19 cellular contexts compared by ENCODE assay signal in the genomic region with DNA sequence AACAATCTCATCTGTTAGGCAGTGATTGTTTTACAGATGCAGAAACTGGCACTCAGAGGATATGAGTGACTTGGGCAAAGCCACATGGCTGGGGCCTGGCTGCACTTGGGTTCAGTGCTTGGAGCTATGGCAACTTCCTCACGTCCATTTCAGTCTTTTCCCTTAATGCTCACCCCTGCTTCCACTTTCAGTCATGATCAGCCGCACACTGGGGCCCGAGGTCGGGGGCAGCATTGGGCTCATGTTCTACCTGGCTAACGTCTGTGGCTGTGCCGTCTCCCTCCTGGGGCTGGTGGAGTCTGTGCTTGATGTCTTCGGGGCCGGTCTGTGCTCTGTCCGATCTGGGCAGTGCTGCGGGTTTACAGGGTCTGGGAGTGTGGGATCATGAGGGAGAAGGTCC. TPM values are rescaled to one million over a fixed set of nuclear protein-coding genes. Genes with fewer than 3 reads are reported as not detected.
DNase-seq lines count a peak whose midpoint lies in the region; ATAC-seq and TF ChIP-seq lines count a peak whose summit lies in the region.
"Had no signal": no experiment of that assay in that cellular context is flagged by ENCODE, and none has a peak within 500 bp of the region (broad histone marks: within the 10 kb centered on the region; RNA-seq: fewer than 3 reads in every experiment).

No MANE protein-coding gene starts in this region.

- H3K36me3 Mint-ChIP-seq in natural killer cell: no peaks in the 10 kb centered on the region
- no peaks in the 10 kb centered on the region for H3K36me3 Mint-ChIP-seq in natural killer cell treated with Interleukin-12 subunit alpha and Interleukin-12 subunit beta and Interleukin-15 and Interleukin-18, amount 100 ng/mL, for 72 hours
- peaks cover 82% of the 10 kb centered on the region for H3K36me3 Mint-ChIP-seq in dendritic cell treated with granulocyte-macrophage colony-stimulating factor and Interleukin-4, amounts not matched to agents 40 ng/mL and 50 ng/mL, for 4 days (ENCODE audit: low read depth)
- peaks cover 2% of the 10 kb centered on the region for H3K36me3 Mint-ChIP-seq in neural crest cell (ENCODE audit: low read depth)

- intact Hi-C loops in natural killer cell (cut with micrococcal nuclease): loop anchor here (10.0 kb wide), 1 partner anchor 381 kb away; the partner anchor contains the start of gene TSC22D4
- intact Hi-C loops in dendritic cell treated with granulocyte-macrophage colony-stimulating factor and Interleukin-4, amounts not matched to agents 40 ng/mL and 50 ng/mL, for 4 days (cut with micrococcal nuclease): no loop called here

- H3K4me3 Mint-ChIP-seq in natural killer cell (peak overlapping the region; percentile 6), neural crest cell (peak overlapping the region; percentile 79)
- H3K4me3 Mint-ChIP-seq in natural killer cell treated with Interleukin-12 subunit alpha and Interleukin-12 subunit beta and Interleukin-15 and Interleukin-18, amount 100 ng/mL, for 72 hours: no peak overlapping the region
- no peak overlapping the region for H3K4me3 Mint-ChIP-seq in dendritic cell treated with granulocyte-macrophage colony-stimulating factor and Interleukin-4, amounts not matched to agents 40 ng/mL and 50 ng/mL, for 4 days

- no peak for ATAC-seq in natural killer cell
- no peak for ATAC-seq in natural killer cell treated with Interleukin-12 subunit alpha and Interleukin-12 subunit beta and Interleukin-15 and Interleukin-18, amount 100 ng/mL, for 72 hours
- ATAC-seq in GM21447 (IDR thresholded peaks at IDR 0.05; ENCODE audit: unreplicated experiment): no peak
- ATAC-seq in HG02885 (IDR thresholded peaks at IDR 0.05; ENCODE audit: poor library complexity, unreplicated experiment): no peak
- no peak for ATAC-seq in GM19023 (IDR thresholded peaks at IDR 0.05; ENCODE audit: unreplicated experiment)
- ATAC-seq: HCT116, PC-3 had no signal

- H3K27ac Mint-ChIP-seq in natural killer cell (peak overlapping the region in 1 of 2 donors; percentile 41), neural crest cell (ENCODE audit: unreplicated experiment) (no peak overlapping the region)
- no peak overlapping the region for H3K27ac Mint-ChIP-seq in natural killer cell treated with Interleukin-12 subunit alpha and Interleukin-12 subunit beta and Interleukin-15 and Interleukin-18, amount 100 ng/mL, for 72 hours
- H3K27ac Mint-ChIP-seq in dendritic cell treated with granulocyte-macrophage colony-stimulating factor and Interleukin-4, amounts not matched to agents 40 ng/mL and 50 ng/mL, for 4 days: peak overlapping the region; percentile 6

- H3K9me3 Mint-ChIP-seq in natural killer cell: no peaks in the 10 kb centered on the region
- no peaks in the 10 kb centered on the region for H3K9me3 Mint-ChIP-seq in natural killer cell treated with Interleukin-12 subunit alpha and Interleukin-12 subunit beta and Interleukin-15 and Interleukin-18, amount 100 ng/mL, for 72 hours
- H3K9me3 Mint-ChIP-seq in dendritic cell treated with granulocyte-macrophage colony-stimulating factor and Interleukin-4, amounts not matched to agents 40 ng/mL and 50 ng/mL, for 4 days: no peaks in the 10 kb centered on the region
- H3K9me3 Mint-ChIP-seq in neural crest cell: no peaks in the 10 kb centered on the region

- H3K4me1 Mint-ChIP-seq in natural killer cell (peaks cover 8 to 32% of the 10 kb centered on the region in 2 donors), neural crest cell (peaks cover 4% of the 10 kb centered on the region)
- peaks cover 17 to 18% of the 10 kb centered on the region in 2 donors for H3K4me1 Mint-ChIP-seq in natural killer cell treated with Interleukin-12 subunit alpha and Interleukin-12 subunit beta and Interleukin-15 and Interleukin-18, amount 100 ng/mL, for 72 hours (ENCODE audit: low read depth in 2 of 2)
- H3K4me1 Mint-ChIP-seq in dendritic cell treated with granulocyte-macrophage colony-stimulating factor and Interleukin-4, amounts not matched to agents 40 ng/mL and 50 ng/mL, for 4 days (ENCODE audit: low read depth): peaks cover 66% of the 10 kb centered on the region

- TF ChIP-seq CTCF in natural killer cell (IDR thresholded peaks at IDR 0.05): no peak
- no peak for TF ChIP-seq CTCF in neural crest cell (conservative IDR thresholded peaks at IDR 0.05)

- DNase-seq in natural killer cell (no peak), neural crest cell (ENCODE audit: low read depth, low spot score) (no peak), dedifferentiated amniotic fluid mesenchymal stem cell (ENCODE audit: extremely low spot score) (no peak)
- DNase-seq in natural killer cell treated with Interleukin-12 subunit alpha and Interleukin-12 subunit beta and Interleukin-15 and Interleukin-18, amount 100 ng/mL, for 72 hours (ENCODE audit: low spot score): no peak
- DNase-seq: C1 segment of cervical spinal cord, DND-41, GM23248, KBM-7, NCI-H1417, NCI-H187, NCI-H2107, NCI-H510A treated with DMSO at 0.1 percent for 48 hours, PC-3, RPMI8226 had no signal

- H3K27me3 Mint-ChIP-seq in natural killer cell (ENCODE audit: low read depth in 2 of 2): no peaks in the 10 kb centered on the region
- no peaks in the 10 kb centered on the region for H3K27me3 Mint-ChIP-seq in natural killer cell treated with Interleukin-12 subunit alpha and Interleukin-12 subunit beta and Interleukin-15 and Interleukin-18, amount 100 ng/mL, for 72 hours
- no peaks in the 10 kb centered on the region for H3K27me3 Mint-ChIP-seq in dendritic cell treated with granulocyte-macrophage colony-stimulating factor and Interleukin-4, amounts not matched to agents 40 ng/mL and 50 ng/mL, for 4 days
- no peaks in the 10 kb centered on the region for H3K27me3 Mint-ChIP-seq in neural crest cell (ENCODE audit: low read depth)

RNA-seq across cellular contexts. Expression of gene SLC12A9, which starts 3.0 kb away (rescaled TPM):
- 10 to 100 TPM; 35.0 to 44.2 (median 38.1) TPM for total RNA-seq in natural killer cell
- total RNA-seq in natural killer cell treated with Interleukin-12 subunit alpha and Interleukin-12 subunit beta and Interleukin-15 and Interleukin-18, amount 100 ng/mL, for 72 hours: 10 to 100 TPM; 32.7 to 38.7 TPM
- 25.2 and 27.7 TPM in 2 replicates for total RNA-seq in neural crest cell

RNA-seq across cellular contexts. Expression of gene TRIP6, which starts 11.7 kb away (rescaled TPM):
- total RNA-seq in natural killer cell (1 to 10 TPM; 1.1 to 3.5 (median 1.5) TPM), neural crest cell (34.8 and 39.7 TPM in 2 replicates)
- total RNA-seq in natural killer cell treated with Interleukin-12 subunit alpha and Interleukin-12 subunit beta and Interleukin-15 and Interleukin-18, amount 100 ng/mL, for 72 hours: 1 to 10 TPM; 2.7 to 7.4 TPM

RNA-seq across cellular contexts. Expression of gene SRRT, which starts 19.4 kb away (rescaled TPM):
- total RNA-seq in natural killer cell (100 to 1,000 TPM; 281 to 307 (median 288) TPM), neural crest cell (330 and 356 TPM in 2 replicates)
- total RNA-seq in natural killer cell treated with Interleukin-12 subunit alpha and Interleukin-12 subunit beta and Interleukin-15 and Interleukin-18, amount 100 ng/mL, for 72 hours: 100 to 1,000 TPM; 212 to 391 TPM

RNA-seq across cellular contexts. Expression of gene EPHB4, which starts 28.2 kb away (rescaled TPM):
- 1 to 10 TPM in 1 of 3 donors, under 1 TPM in 2; 0.66 to 1.5 (median 0.88) TPM for total RNA-seq in natural killer cell
- 1 to 10 TPM; 1.2 to 3.0 TPM for total RNA-seq in natural killer cell treated with Interleukin-12 subunit alpha and Interleukin-12 subunit beta and Interleukin-15 and Interleukin-18, amount 100 ng/mL, for 72 hours
- total RNA-seq in neural crest cell: 80.4 and 84.5 TPM in 2 replicates

RNA-seq across cellular contexts. Expression of gene UFSP1, which starts 34.0 kb away (rescaled TPM):
- total RNA-seq in natural killer cell (1 to 10 TPM; 1.0 to 1.9 (median 1.3) TPM), neural crest cell (4.4 and 4.6 TPM in 2 replicates)
- 1 to 10 TPM; 1.8 to 6.0 TPM for total RNA-seq in natural killer cell treated with Interleukin-12 subunit alpha and Interleukin-12 subunit beta and Interleukin-15 and Interleukin-18, amount 100 ng/mL, for 72 hours

Comparison
In these comparisons a context has a peak if more than half of its experiments do, and no peak if none do; other contexts are left out.
1. H3K4me3 Mint-ChIP-seq: peak in natural killer cell (single experiment) and neural crest cell (single experiment); none in natural killer cell treated with Interleukin-12 subunit alpha and Interleukin-12 subunit beta and Interleukin-15 and Interleukin-18, amount 100 ng/mL, for 72 hours (single experiment) and dendritic cell treated with granulocyte-macrophage colony-stimulating factor and Interleukin-4, amounts not matched to agents 40 ng/mL and 50 ng/mL, for 4 days (single experiment).